In the genomic region with DNA sequence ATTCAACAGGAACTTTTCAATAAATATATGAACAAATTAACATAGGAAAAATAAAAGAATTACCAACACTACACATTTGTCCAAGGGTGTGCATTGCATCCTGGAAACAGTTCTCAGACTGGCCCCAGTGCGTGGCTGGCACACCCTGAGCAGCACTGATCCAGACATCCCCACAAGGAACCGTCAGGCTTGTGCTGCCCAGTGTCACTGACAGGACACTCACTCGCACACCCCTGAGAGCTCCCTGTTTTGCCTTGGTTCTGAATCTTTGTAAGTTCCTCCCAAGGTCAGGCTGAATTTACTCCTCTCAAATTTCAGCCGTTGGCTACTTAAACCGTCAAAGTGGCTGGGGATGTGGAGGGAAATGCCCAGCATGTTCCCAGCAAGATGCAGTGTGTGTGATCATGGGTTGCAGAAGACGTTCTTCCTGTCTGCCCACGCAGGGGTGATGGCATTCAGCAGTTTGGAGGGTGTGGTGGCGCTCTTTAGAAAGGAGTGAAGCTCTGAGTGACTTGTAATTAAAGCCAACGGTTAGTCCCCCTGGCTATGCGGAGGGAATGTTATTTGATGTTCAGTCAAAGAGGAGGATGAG, we compare ENCODE assay signal across 8 cellular contexts. TPM values are rescaled to one million over a fixed set of nuclear protein-coding genes. Genes with fewer than 3 reads are reported as not detected.
DNase-seq lines count a peak whose midpoint lies in the region; ATAC-seq and TF ChIP-seq lines count a peak whose summit lies in the region.

No MANE protein-coding gene starts in this region.

- H2AFZ ChIP-seq in Loucy (ENCODE audit: low read length): peak overlapping the region; percentile 89

- peak; percentile 17 to 76 (median 46) for DNase-seq in CD4-positive, alpha-beta T cell
- DNase-seq in activated CD4-positive, alpha-beta T cell treated with anti-CD3 and anti-CD28 coated beads for 48 hours: peak; percentile 88
- DNase-seq in dermis blood vessel endothelial cell (peak; percentile 80), naive B cell (peak; percentile 15), stomach (peak; percentile 47), GM13976 (ENCODE audit: low spot score) (no peak)

- no peaks in the 10 kb centered on the region for H3K9me2 ChIP-seq in Loucy (replicated peaks; ENCODE audit: low read depth, low read length)

- no peak for TF ChIP-seq POLR2A in stomach (IDR thresholded peaks at IDR 0.05)

- H3K4me3 ChIP-seq in Loucy (ENCODE audit: low read length, poor library complexity, severe bottlenecking) (peak overlapping the region; percentile 77), stomach (peak overlapping the region; percentile 58 to 78 (median 66))

- CTCF ChIA-PET in CD4-positive, alpha-beta T cell (lab: Charles Lee): interaction anchor here (2.8 kb wide), 1 partner anchor 92 kb away, joined by 16 read pairs; no protein-coding TSS in a partner anchor

- H3K36me3 ChIP-seq in Loucy (ENCODE audit: insufficient read depth, low read length): no peaks in the 10 kb centered on the region
- H3K36me3 ChIP-seq in stomach: no peaks in the 10 kb centered on the region

- 17 to 20% (median 18%) methylated on average over 10 of the region's 10 CpGs for WGBS in stomach, 5 donors

- POLR2A ChIA-PET in CD4-positive, alpha-beta T cell (lab: Charles Lee): interaction anchor here (0.8 to 3.7 kb wide), 9 partner anchors 9 to 99 kb away, joined by 3 to 26 read pairs (median 6); partner anchors contain the start of genes BBS2, MT1E, MT1F and MT1X

- no peaks in the 10 kb centered on the region for H3K27me3 Mint-ChIP-seq in CD4-positive, alpha-beta T cell
- peaks cover 0 to 4% (median 0%) of the 10 kb centered on the region in 3 donors for H3K27me3 Mint-ChIP-seq in naive B cell

- TF ChIP-seq EP300 in stomach (IDR thresholded peaks at IDR 0.05): peak; percentile 67

- H3K79me2 ChIP-seq in Loucy (ENCODE audit: insufficient read depth, low read length): peaks cover 7% of the 10 kb centered on the region

- H3K4me1 ChIP-seq in Loucy (ENCODE audit: insufficient read depth, low read length, poor library complexity, severe bottlenecking) (peaks cover 19% of the 10 kb centered on the region), stomach (peaks cover 35 to 63% (median 52%) of the 10 kb centered on the region in 4 donors)

- no peaks in the 10 kb centered on the region for H3K9me3 Mint-ChIP-seq in CD4-positive, alpha-beta T cell
- H3K9me3 Mint-ChIP-seq in naive B cell: peaks cover 0 to 3% (median 0%) of the 10 kb centered on the region in 7 donors

- H4K20me1 ChIP-seq in Loucy (ENCODE audit: insufficient read depth, low read length, poor library complexity, severe bottlenecking): no peaks in the 10 kb centered on the region

- peak overlapping the region; percentile 71 for H3K27ac ChIP-seq in CD4-positive, alpha-beta T cell (ENCODE audit: low read depth, low read length)
- H3K27ac ChIP-seq in stomach: peak overlapping the region; percentile 85 to 96 (median 92)

- H3K9me3 ChIP-seq in CD4-positive, alpha-beta T cell (ENCODE audit: control insufficient read depth, low read length): no peaks in the 10 kb centered on the region
- no peaks in the 10 kb centered on the region for H3K9me3 ChIP-seq in Loucy (ENCODE audit: insufficient read depth, low read depth, low read length)
- H3K9me3 ChIP-seq in stomach: no peaks in the 10 kb centered on the region

- peak overlapping the region; percentile 98 for H3K4me3 Mint-ChIP-seq in CD4-positive, alpha-beta T cell
- peak overlapping the region; percentile 86 to 100 (median 94) for H3K4me3 Mint-ChIP-seq in naive B cell

- no peaks in the 10 kb centered on the region for H3K27me3 ChIP-seq in CD4-positive, alpha-beta T cell (ENCODE audit: control insufficient read depth, insufficient read depth, low read length)
- no peaks in the 10 kb centered on the region for H3K27me3 ChIP-seq in Loucy (ENCODE audit: insufficient read depth, low read length, poor library complexity, severe bottlenecking)
- H3K27me3 ChIP-seq in stomach: no peaks in the 10 kb centered on the region

- peak overlapping the region; percentile 96 for H3K27ac Mint-ChIP-seq in CD4-positive, alpha-beta T cell
- peak overlapping the region; percentile 73 to 96 (median 84) for H3K27ac Mint-ChIP-seq in naive B cell

- in situ Hi-C loops in GM13976 (cut with MboI; ENCODE audit: low sequenced_read_pairs, unreplicated experiment): no loop called here

- H3K4me1 Mint-ChIP-seq in CD4-positive, alpha-beta T cell (ENCODE audit: low read depth): peaks cover 57% of the 10 kb centered on the region
- peaks cover 33 to 46% (median 43%) of the 10 kb centered on the region in 3 donors for H3K4me1 Mint-ChIP-seq in naive B cell

- peak overlapping the region; percentile 84 for H3K9ac ChIP-seq in Loucy (ENCODE audit: low read depth, low read length, poor library complexity, severe bottlenecking)

- H3K4me2 ChIP-seq in Loucy (ENCODE audit: low read depth, low read length, poor library complexity, severe bottlenecking): peak overlapping the region; percentile 86

- H3F3A ChIP-seq in Loucy (ENCODE audit: low read depth): no peaks in the 10 kb centered on the region

- TF ChIP-seq CTCF in CD4-positive, alpha-beta T cell (IDR thresholded peaks at IDR 0.05): no peak
- TF ChIP-seq CTCF in Loucy (conservative IDR thresholded peaks at IDR 0.05; ENCODE audit: low read length) (no peak), stomach (IDR thresholded peaks at IDR 0.05) (no peak), GM13976 (IDR thresholded peaks at IDR 0.05; ENCODE audit: borderline replicate concordance, control extremely low read depth, extremely low read depth, insufficient read depth, missing control alignments) (no peak)

- peak; percentile 67 for ATAC-seq in CD4-positive, alpha-beta T cell (ENCODE audit: poor library complexity)
- ATAC-seq in naive B cell (ENCODE audit: low read depth in 2 of 2) (peak; percentile 11 to 12), HG02840 (IDR thresholded peaks at IDR 0.05; ENCODE audit: low FRiP score, unreplicated experiment) (no peak)

- intact Hi-C loops in CD4-positive, alpha-beta T cell (cut with DNase I, micrococcal nuclease): loop anchor here in 1 of 2 experiments (1.0 kb wide), 1 partner anchor 72 kb away; the partner anchor contains the start of gene MT1X
- intact Hi-C loops in stomach (cut with DNase I; ENCODE audit: low total_unique reads): no loop called here

- no peaks in the 10 kb centered on the region for H3K36me3 Mint-ChIP-seq in CD4-positive, alpha-beta T cell (ENCODE audit: low read depth)
- no peaks in the 10 kb centered on the region for H3K36me3 Mint-ChIP-seq in naive B cell

RNA-seq across cellular contexts. Expression of gene MT2A, which starts 1.7 kb away (rescaled TPM):
- total RNA-seq in CD4-positive, alpha-beta T cell: 10 to 100 TPM; 47.1 to 50.8 TPM
- total RNA-seq in dermis blood vessel endothelial cell: 21.3 and 82.5 TPM in 2 replicates
- polyA plus RNA-seq in naive B cell (ENCODE audit: low read depth in 6 of 6): 10 to 100 TPM in 5 of 6 donors, 1 to 10 TPM in 1; 8.6 to 18.6 (median 11.2) TPM
- total RNA-seq in stomach: 100 to 1,000 TPM in 3 of 5 donors, 10 to 100 TPM in 2; 38.8 to 291 (median 111) TPM
- polyA plus RNA-seq in stomach: 1,000 to 10,000 TPM in 2 of 3 donors, 100 to 1,000 TPM in 1; 949 to 1,839 (median 1,778) TPM

RNA-seq across cellular contexts. Expression of gene MT1E, which starts 15.5 kb away (rescaled TPM):
- total RNA-seq in CD4-positive, alpha-beta T cell: 1 to 10 TPM; 2.5 to 2.9 TPM
- total RNA-seq in dermis blood vessel endothelial cell (13.8 and 103 TPM in 2 replicates), stomach (100 to 1,000 TPM in 4 of 5 donors, 10 to 100 TPM in 1; 16.1 to 704 (median 292) TPM)
- polyA plus RNA-seq in naive B cell (ENCODE audit: low read depth in 6 of 6) (not detected), stomach (1,000 to 10,000 TPM in 2 of 3 donors, 100 to 1,000 TPM in 1; 445 to 1,956 (median 1,098) TPM)

RNA-seq across cellular contexts. Expression of gene MT3, which starts 20.8 kb away (rescaled TPM):
- under 1 TPM in 1 of 2 experiments, not detected in 1; 0.50 TPM for total RNA-seq in CD4-positive, alpha-beta T cell
- total RNA-seq in dermis blood vessel endothelial cell: not detected in 2 replicates
- polyA plus RNA-seq in naive B cell (ENCODE audit: low read depth in 6 of 6): not detected
- 1 to 10 TPM in 1 of 5 donors, not detected in 4; 2.2 TPM for total RNA-seq in stomach
- polyA plus RNA-seq in stomach: 1 to 10 TPM; 3.1 to 5.0 (median 4.9) TPM

RNA-seq across cellular contexts. Expression of gene MT1M, which starts 22.3 kb away (rescaled TPM):
- total RNA-seq in CD4-positive, alpha-beta T cell: not detected
- total RNA-seq in dermis blood vessel endothelial cell: 0.34 and 0.98 TPM in 2 replicates
- not detected for polyA plus RNA-seq in naive B cell (ENCODE audit: low read depth in 6 of 6)
- total RNA-seq in stomach: 10 to 100 TPM in 3 of 5 donors, 1 to 10 TPM in 1, not detected in 1; 5.2 to 57.4 (median 25.3) TPM
- polyA plus RNA-seq in stomach: 100 to 1,000 TPM; 135 to 155 (median 138) TPM

RNA-seq across cellular contexts. Expression of gene MT1A, which starts 28.4 kb away (rescaled TPM):
- not detected for total RNA-seq in CD4-positive, alpha-beta T cell
- total RNA-seq in dermis blood vessel endothelial cell: 2.3 TPM in 1 of 2 replicates, not detected in the other
- not detected for polyA plus RNA-seq in naive B cell (ENCODE audit: low read depth in 6 of 6)
- total RNA-seq in stomach: 10 to 100 TPM in 2 of 5 donors, 1 to 10 TPM in 2, not detected in 1; 3.3 to 56.7 (median 25.5) TPM
- 100 to 1,000 TPM; 117 to 185 (median 169) TPM for polyA plus RNA-seq in stomach
